ENCODE assay signal across 28 cellular contexts in genomic region chr3:8872291-8872690, GRCh38.
A peak's percentile ranks its signal among the peaks of the same experiment; 100 is the strongest.
DNase-seq lines count a peak whose midpoint lies in the region; ATAC-seq and TF ChIP-seq lines count a peak whose summit lies in the region.
"Had no signal": no experiment of that assay in that cellular context is flagged by ENCODE, and none has a peak within 500 bp of the region (broad histone marks: within the 10 kb centered on the region; RNA-seq: fewer than 3 reads in every experiment).

No MANE protein-coding gene starts in this region.

- H3K27me3 Mint-ChIP-seq in osteocyte (ENCODE audit: unreplicated experiment): no peaks in the 10 kb centered on the region
- H3K27me3 Mint-ChIP-seq: B cell had no signal

- no peaks in the 10 kb centered on the region for H3K9me3 Mint-ChIP-seq in osteocyte (ENCODE audit: unreplicated experiment)
- H3K9me3 Mint-ChIP-seq: CD8-positive, alpha-beta T cell; GM23338; H9 had no signal

- peak overlapping the region; percentile 63 for H4K91ac ChIP-seq in IMR-90 (ENCODE audit: insufficient read depth, low read depth, low read length)

- peak overlapping the region; percentile 17 for H3K14ac ChIP-seq in IMR-90 (replicated peaks; ENCODE audit: low read depth, low read length)

- CTCF ChIA-PET in IMR-90 (lab: Yijun Ruan, JAX): interaction anchor here (1.1 kb wide), 1 partner anchor 103 kb away, joined by 4 read pairs; the partner anchor contains the start of gene OXTR

- H3K4ac ChIP-seq in IMR-90 (ENCODE audit: low read depth, low read length): peak overlapping the region; percentile 84

- in situ Hi-C loops in ACHN (cut with HindIII; ENCODE audit: low pct_ligation_motif_present, low pct_unique_long_range_greater_than_20kb, low sequenced_read_pairs): no loop called here
- in situ Hi-C loops in IMR-90 (cut with MboI; ENCODE audit: low sequenced_read_pairs): no loop called here

- peak overlapping the region; percentile 93 for H2BK120ac ChIP-seq in IMR-90 (ENCODE audit: low read depth, low read length)

- no TSS peak for BruUV-seq in IMR-90 (replicated peaks; lab: Mats Ljungman, UMichigan)

- H3K23ac ChIP-seq in IMR-90 (ENCODE audit: low read depth, low read length): peak overlapping the region; percentile 60; the same call in 1 of the 2 replicates

- TF ChIP-seq POLR2A in IMR-90 (IDR thresholded peaks at IDR 0.05; ENCODE audit: low read depth, low read length): no peak

- peaks cover 12% of the 10 kb centered on the region for H3K9me1 ChIP-seq in IMR-90 (ENCODE audit: insufficient read depth, low read length)

- H3K27ac ChIP-seq in IMR-90 (ENCODE audit: insufficient read depth, low read length): no peak overlapping the region; the same call in 1 of the 2 replicates
- H3K27ac ChIP-seq: C4-2B, SJCRH30 had no signal

- H2BK5ac ChIP-seq in IMR-90 (ENCODE audit: low read depth, low read length, poor library complexity, severe bottlenecking): peak overlapping the region; percentile 87

- no peaks in the 10 kb centered on the region for H3K9me3 ChIP-seq in IMR-90 (ENCODE audit: control insufficient read depth, insufficient read depth, low read length)
- H3K9me3 ChIP-seq: SJCRH30 had no signal

- no peak overlapping the region for H3K4me3 ChIP-seq in IMR-90 (ENCODE audit: insufficient read depth, low read depth, low read length)
- H3K4me3 ChIP-seq: GM23338, K562, SJCRH30 had no signal

- POLR2A ChIA-PET in IMR-90 (lab: Charles Lee; ENCODE audit: unreplicated experiment): no interaction called here

- peak overlapping the region; percentile 93 for H2BK20ac ChIP-seq in IMR-90 (ENCODE audit: low read depth, low read length)

- H3K4me3 Mint-ChIP-seq in osteocyte (ENCODE audit: unreplicated experiment): no peak overlapping the region
- H3K4me3 Mint-ChIP-seq: B cell; CD8-positive, alpha-beta T cell; GM23338; H9 had no signal

- TF ChIP-seq CTCF in IMR-90 (conservative IDR thresholded peaks at IDR 0.05; ENCODE audit: low read depth, low read length) (no peak), osteocyte (IDR thresholded peaks at IDR 0.05) (no peak)

- peaks cover 2% of the 10 kb centered on the region for H3K36me3 Mint-ChIP-seq in osteocyte (ENCODE audit: unreplicated experiment)

- H3K79me1 ChIP-seq in IMR-90 (ENCODE audit: low read depth in 1 of 2, low read length in 2 of 2): peaks cover 0 to 7% of the 10 kb centered on the region in 2 experiments; a peak in 2 of 4 replicates

- H3K18ac ChIP-seq in IMR-90 (ENCODE audit: low read depth, low read length): peak overlapping the region; percentile 86; the same call in 1 of the 2 replicates

- H3K27me3 ChIP-seq in IMR-90 (ENCODE audit: control insufficient read depth, insufficient read depth, low read length): no peaks in the 10 kb centered on the region
- H3K27me3 ChIP-seq: SJCRH30 had no signal

- peak overlapping the region; percentile 96; the same call in 2 of the 3 replicates for H2BK15ac ChIP-seq in IMR-90 (ENCODE audit: low read depth, low read length)

- dilution Hi-C loops in IMR-90 (cut with HindIII; ENCODE audit: low sequenced_read_pairs, unreplicated experiment): no loop called here

- peak overlapping the region; percentile 10 for H2AK9ac ChIP-seq in IMR-90 (replicated peaks; ENCODE audit: low read depth, low read length, poor library complexity)

- intact Hi-C loops in IMR-90 (cut with micrococcal nuclease): loop anchor here (1.0 kb wide), 1 partner anchor 13 kb away; no protein-coding TSS in a partner anchor

- H4K5ac ChIP-seq in IMR-90 (ENCODE audit: low read depth, low read length): peak overlapping the region; percentile 49; the same call in 1 of the 2 replicates

- H3K56ac ChIP-seq in IMR-90 (ENCODE audit: extremely low read depth, insufficient read depth, low read length): no peak overlapping the region

- peak overlapping the region in 1 of 2 experiments; percentile 88; a peak in 2 of 4 replicates for H4K8ac ChIP-seq in IMR-90 (ENCODE audit: low read depth in 2 of 2, low read length in 2 of 2)

- peak overlapping the region; percentile 37 for H2AK5ac ChIP-seq in IMR-90 (ENCODE audit: low read depth, low read length)

- peak; percentile 58 for DNase-seq in ACHN
- no peak for DNase-seq in IMR-90
- peak; percentile 27 for DNase-seq in glomerular visceral epithelial cell (ENCODE audit: extremely low spot score)
- DNase-seq in osteocyte (ENCODE audit: extremely low spot score, unreplicated experiment): no peak
- no peak for DNase-seq in A172 (ENCODE audit: low spot score)
- DNase-seq in COLO668 (lab: John Stamatoyannopoulos, UW; ENCODE audit: unreplicated experiment): no peak
- no peak for DNase-seq in activated CD4-positive, CD25-positive, alpha-beta regulatory T cell treated with anti-CD3 and anti-CD28 coated beads, Interleukin-2, amount 50 U/mL, for 72 hours
- DNase-seq: 8988T; Calu3; CD8-positive, alpha-beta T cell; DND-41; H9; Kasumi-1; NCI-H1092 treated with DMSO at 0.1 percent for 48 hours; NCI-H1436 treated with DMSO at 0.1 percent for 48 hours; NCI-H187 treated with DMSO at 0.1 percent for 48 hours; NCI-H446; NCI-H524 treated with DMSO at 0.1 percent for 48 hours; NCI-H774; SJCRH30 had no signal

- H3K4me2 ChIP-seq in IMR-90 (ENCODE audit: low read depth, low read length): no peak overlapping the region
- H3K4me2 ChIP-seq: GM23338 had no signal

- TF ChIP-seq RAD21 in IMR-90 (IDR thresholded peaks at IDR 0.05; ENCODE audit: low read length): no peak

- H3K4me1 ChIP-seq in IMR-90 (ENCODE audit: control insufficient read depth, insufficient read depth, low read length): peaks cover 18% of the 10 kb centered on the region

- peak overlapping the region; percentile 23 for H3K27ac Mint-ChIP-seq in osteocyte (ENCODE audit: unreplicated experiment)
- H3K27ac Mint-ChIP-seq: B cell; CD8-positive, alpha-beta T cell; GM23338; H9 had no signal

- 83% methylated on average over 1 of the region's 1 CpG; no CpG with 5 or more reads in 1 of the 2 experiments for WGBS in IMR-90 (ENCODE audit: extremely low coverage in 2 of 2, insufficient read length in 1 of 2), 2 experiments

- no peak overlapping the region for H3K9ac ChIP-seq in IMR-90 (ENCODE audit: low read depth, low read length)

- peaks cover 2% of the 10 kb centered on the region; the same call in 1 of the 2 replicates for H3K36me3 ChIP-seq in IMR-90 (ENCODE audit: control insufficient read depth, insufficient read depth, low read length)

- ATAC-seq in IMR-90 (ENCODE audit: low read depth) (no peak), GM18868 (IDR thresholded peaks at IDR 0.05; ENCODE audit: unreplicated experiment) (no peak)
- ATAC-seq: CD8-positive, alpha-beta T cell; HepG2; K562; Right ventricle myocardium inferior; SK-N-SH treated with all-trans-retinoic acid at 6 μM for 48 hours had no signal

- no peaks in the 10 kb centered on the region for H4K20me1 ChIP-seq in IMR-90 (ENCODE audit: insufficient read depth, low read length)

- peaks cover 43% of the 10 kb centered on the region for H3K4me1 Mint-ChIP-seq in osteocyte (ENCODE audit: unreplicated experiment)
- H3K4me1 Mint-ChIP-seq: B cell had no signal

- H2AFZ ChIP-seq in IMR-90 (replicated peaks; ENCODE audit: low read length, poor library complexity): no peak overlapping the region
- H2AFZ ChIP-seq: GM23338 had no signal

TF ChIP-seq in IMR-90, 13 proteins besides CTCF, POLR2A, EP300 and RAD21:
- TF ChIP-seq FOS (IDR thresholded peaks at IDR 0.05; ENCODE audit: low read depth, low read length): no peak
- TF ChIP-seq MAZ (IDR thresholded peaks at IDR 0.05; ENCODE audit: borderline replicate concordance, low read depth, low read length): no peak
- TF ChIP-seq USF2 (IDR thresholded peaks at IDR 0.05; ENCODE audit: low read depth, low read length): no peak
- TF ChIP-seq SMC3 (IDR thresholded peaks at IDR 0.05; ENCODE audit: low read depth, low read length): no peak
- no peak for TF ChIP-seq NFE2L2 (IDR thresholded peaks at IDR 0.05; ENCODE audit: low read depth, low read length)
- TF ChIP-seq RFX5 (IDR thresholded peaks at IDR 0.05; ENCODE audit: low read depth, low read length): no peak

Comparison
In these comparisons a context has a peak if more than half of its experiments do, and no peak if none do; other contexts are left out.
1. DNase-seq: peak in ACHN (single experiment) and glomerular visceral epithelial cell (single experiment); none in IMR-90 (single experiment), osteocyte (single experiment), A172 (single experiment), COLO668 (single experiment) and activated CD4-positive, CD25-positive, alpha-beta regulatory T cell treated with anti-CD3 and anti-CD28 coated beads, Interleukin-2, amount 50 U/mL, for 72 hours (single experiment).